16 cellular contexts compared by ENCODE assay signal in the genomic region with DNA sequence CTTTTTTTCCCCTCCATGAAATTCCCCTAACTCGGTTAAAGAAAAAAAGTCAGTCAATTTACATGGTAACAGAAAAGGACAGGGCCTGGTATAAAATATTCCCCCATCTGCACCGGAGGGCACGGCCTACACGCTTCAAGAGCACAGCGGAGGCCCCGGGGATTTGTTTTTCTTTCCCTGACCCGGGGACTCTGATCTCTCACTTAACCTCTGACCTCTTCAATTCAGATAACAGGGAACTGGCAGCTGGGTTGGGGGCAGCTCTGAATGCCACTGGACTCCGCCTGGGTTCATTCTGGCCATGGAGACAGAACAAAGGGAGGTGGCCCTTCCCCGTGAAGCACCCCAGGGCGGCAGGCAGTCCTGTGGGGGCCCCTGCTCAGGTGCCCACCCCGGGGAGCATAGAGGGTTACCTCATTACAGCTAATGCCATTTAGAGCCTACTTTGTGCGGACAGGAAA.
DNase-seq lines count a peak whose midpoint lies in the region; ATAC-seq, FAIRE-seq and TF ChIP-seq lines count a peak whose summit lies in the region.
"Had no signal": no experiment of that assay in that cellular context is flagged by ENCODE, and none has a peak within 500 bp of the region (broad histone marks: within the 10 kb centered on the region; RNA-seq: fewer than 3 reads in every experiment).

No MANE protein-coding gene starts in this region.

- H3K4me1 ChIP-seq in HUES6 (ENCODE audit: control insufficient read depth, insufficient read depth, low read length) = peaks cover 27% of the 10 kb centered on the region
- peaks cover 7 to 15% (median 13%) of the 10 kb centered on the region in 4 experiments for H3K4me1 ChIP-seq in H1 (replicated peaks in 1 of 4; ENCODE audit: control insufficient read depth in 3 of 4, insufficient read depth in 4 of 4, low read length in 3 of 4)
- H3K4me1 ChIP-seq in mesodermal cell (ENCODE audit: control insufficient read depth, insufficient read depth, low read length, poor library complexity, severe bottlenecking) = peaks cover 42% of the 10 kb centered on the region
- H3K4me1 ChIP-seq in thoracic aorta (ENCODE audit: control insufficient read depth in 1 of 2, low read depth in 2 of 2) = peaks cover 0 to 16% of the 10 kb centered on the region in 2 donors

- no peaks in the 10 kb centered on the region for H3K79me1 ChIP-seq in H1 (ENCODE audit: low read depth, low read length)

- peak overlapping the region; percentile 52 for H3K9ac ChIP-seq in HUES6 (ENCODE audit: low read length)
- H3K9ac ChIP-seq in H1 (replicated peaks in 1 of 4; ENCODE audit: extremely low read depth in 1 of 4, low read depth in 3 of 4, low read length in 3 of 4) = no peak overlapping the region

- 0 out of 4 replicates have a peak, but pooled peaks of 1 of the 2 experiments have one; percentile 2 for TF ChIP-seq RAD21 in H1 (IDR thresholded peaks at IDR 0.05 in 1 of 2, conservative IDR thresholded peaks at IDR 0.05 in 1 of 2; ENCODE audit: low read depth in 2 of 2, low read length in 2 of 2)

- no peaks in the 10 kb centered on the region for H3K9me3 ChIP-seq in HUES6 (ENCODE audit: control insufficient read depth, insufficient read depth, low read depth, low read length)
- no peaks in the 10 kb centered on the region for H3K9me3 ChIP-seq in H1 (ENCODE audit: insufficient read depth in 2 of 2, low read depth in 1 of 2, low read length in 1 of 2)
- H3K9me3 ChIP-seq in mesodermal cell (ENCODE audit: control insufficient read depth, low read length) = no peaks in the 10 kb centered on the region
- no peaks in the 10 kb centered on the region for H3K9me3 ChIP-seq in thoracic aorta
- H3K9me3 ChIP-seq: neutrophil had no signal

- DNase-seq in H1 (ENCODE audit: low read depth in 1 of 2, low spot score in 2 of 2) (no peak), thoracic aorta (ENCODE audit: low spot score) (no peak), NCI-H526 (lab: John Stamatoyannopoulos, UW) (no peak)
- DNase-seq: activated CD4-positive, alpha-beta T cell treated with anti-CD3 and anti-CD28 coated beads for 1 hour; activated CD8-positive, alpha-beta memory T cell treated with anti-CD3 and anti-CD28 coated beads, Interleukin-2, amount 10 ng/mL, durations not matched to agents 7 days and 5 days; activated effector memory CD4-positive, alpha-beta T cell treated with Interleukin-2 at 50 U/mL for 16 hours; NCI-H1694; Right ventricle myocardium superior; stimulated activated CD4-positive, alpha-beta T cell treated with anti-CD3 and anti-CD28 coated beads, Interleukin-2, amount 100 ng/mL, for 48 hours had no signal

- H3K79me2 ChIP-seq in H1 (ENCODE audit: control insufficient read depth in 1 of 2, insufficient read depth in 2 of 2, low read length in 2 of 2) = no peaks in the 10 kb centered on the region

- no peak for ATAC-seq in thoracic aorta (ENCODE audit: insufficient number of reproducible peaks, low FRiP score, low read depth)
- ATAC-seq in HG03521 (IDR thresholded peaks at IDR 0.05; ENCODE audit: unreplicated experiment) = no peak
- no peak for ATAC-seq in GM21528 (IDR thresholded peaks at IDR 0.05; ENCODE audit: low FRiP score, unreplicated experiment)
- ATAC-seq in HG02678 (IDR thresholded peaks at IDR 0.05; ENCODE audit: unreplicated experiment) = no peak
- ATAC-seq: activated CD8-positive, alpha-beta memory T cell treated with anti-CD3 and anti-CD28 coated beads, Interleukin-2, amount 10 ng/mL, durations not matched to agents 7 days and 5 days had no signal

- no peak for FAIRE-seq in H1 (lab: Jason Lieb, UNC)

- no peaks in the 10 kb centered on the region; the same call in 1 of the 2 replicates for H3K23me2 ChIP-seq in H1 (ENCODE audit: low read depth, low read length)

- no peak overlapping the region for H3K14ac ChIP-seq in H1 (ENCODE audit: insufficient read length)

- H3K56ac ChIP-seq in H1 (replicated peaks; ENCODE audit: insufficient read length, low read depth, low read length) = no peak overlapping the region

- H3K4ac ChIP-seq in H1 (replicated peaks; ENCODE audit: insufficient read length, low read depth, low read length) = no peak overlapping the region

- no peak overlapping the region for H2AK5ac ChIP-seq in H1 (ENCODE audit: low read depth, low read length)

- H4K20me1 ChIP-seq in H1 (replicated peaks in 1 of 2; ENCODE audit: control insufficient read depth in 1 of 2, insufficient read depth in 2 of 2, low read length in 2 of 2) = peaks cover 0 to 3% of the 10 kb centered on the region in 2 experiments

- CTCF ChIA-PET in H1 (lab: Charles Lee; ENCODE audit: partially characterized antibody) = interaction anchor here (0.9 to 1.9 kb wide), 9 partner anchors 14 to 660 kb away, joined by 3 to 5 read pairs (median 4); no protein-coding TSS in a partner anchor

- no peak overlapping the region for H3K23ac ChIP-seq in H1 (ENCODE audit: insufficient read length)

- H3K18ac ChIP-seq in H1 (ENCODE audit: extremely low read depth, low read length) = no peak overlapping the region

- 49% methylated on average over 12 of the region's 12 CpGs; no CpG with 5 or more reads in 1 of the 2 experiments for WGBS in H1 (ENCODE audit: extremely low coverage in 1 of 2, insufficient coverage in 1 of 2, insufficient read length in 1 of 2, insufficient replicate concordance in 2 of 2, low coverage in 1 of 2, low lambda C conversion rate in 2 of 2, missing lambda C conversion rate in 1 of 2), 2 experiments
- 21 to 35% methylated on average over 5 to 9 of the region's 12 CpGs for WGBS in mesodermal cell (ENCODE audit: insufficient coverage in 2 of 2), 2 experiments

- no peak for TF ChIP-seq EP300 in H1 (IDR thresholded peaks at IDR 0.05; ENCODE audit: borderline replicate concordance in 1 of 2, low read depth in 2 of 2, low read length in 2 of 2)

- H3K27ac ChIP-seq in HUES6 (ENCODE audit: low read depth, low read length) (peak overlapping the region; percentile 69; the same call in 1 of the 2 replicates), H1 (ENCODE audit: low read depth, low read length) (no peak overlapping the region), mesodermal cell (ENCODE audit: low read depth, low read length, severe bottlenecking) (peak overlapping the region; percentile 51), thoracic aorta (peak overlapping the region; percentile 12 to 25)
- H3K27ac ChIP-seq: neutrophil had no signal

- no peak for TF ChIP-seq CTCF in H1 (IDR thresholded peaks at IDR 0.05; ENCODE audit: control extremely low read depth in 1 of 3, insufficient read depth in 1 of 3, low read depth in 1 of 3, low read length in 3 of 3)
- no peak for TF ChIP-seq CTCF in thoracic aorta (IDR thresholded peaks at IDR 0.05)

- H2BK5ac ChIP-seq in H1 (ENCODE audit: low read depth, low read length) = no peak overlapping the region

- TF ChIP-seq POLR2A in H1 (IDR thresholded peaks at IDR 0.05; ENCODE audit: control extremely low read depth in 1 of 2, low read depth in 2 of 2, low read length in 2 of 2) = no peak

- H2BK12ac ChIP-seq in H1 (ENCODE audit: low read depth, low read length) = no peak overlapping the region

- no peak overlapping the region for H2BK15ac ChIP-seq in H1 (ENCODE audit: low read length)

- peak overlapping the region; percentile 21 to 59; a peak in 2 of 4 replicates for H3K4me2 ChIP-seq in H1 (ENCODE audit: insufficient read depth in 1 of 2, low read depth in 2 of 2, low read length in 2 of 2)

- POLR2A ChIA-PET in H1 (lab: Charles Lee; ENCODE audit: partially characterized antibody) = interaction anchor here (1.1 to 1.7 kb wide), 2 partner anchors 8 to 143 kb away, joined by 3 to 7 read pairs; no protein-coding TSS in a partner anchor

- no peak overlapping the region for H4K91ac ChIP-seq in H1 (replicated peaks; ENCODE audit: insufficient read length, low read length)

- no peaks in the 10 kb centered on the region for H3K36me3 ChIP-seq in HUES6 (ENCODE audit: control insufficient read depth, insufficient read depth, low read length)
- no peaks in the 10 kb centered on the region for H3K36me3 ChIP-seq in H1 (ENCODE audit: control insufficient read depth in 2 of 4, insufficient read depth in 4 of 4, low read length in 3 of 4)
- no peaks in the 10 kb centered on the region for H3K36me3 ChIP-seq in mesodermal cell (ENCODE audit: control insufficient read depth, insufficient read depth, low read length)
- no peaks in the 10 kb centered on the region for H3K36me3 ChIP-seq in thoracic aorta
- H3K36me3 ChIP-seq: neutrophil had no signal

- H2BK120ac ChIP-seq in H1 (replicated peaks; ENCODE audit: low read depth, low read length) = no peak overlapping the region

- H3K27me3 ChIP-seq in HUES6 (ENCODE audit: control insufficient read depth, insufficient read depth, low read length) (no peaks in the 10 kb centered on the region; the same call in 1 of the 2 replicates), H1 (replicated peaks in 1 of 4; ENCODE audit: control insufficient read depth in 3 of 4, extremely low read depth in 1 of 4, insufficient read depth in 3 of 4, low read length in 3 of 4) (peaks cover 0 to 11% (median 9%) of the 10 kb centered on the region in 4 experiments; a peak in 4 of 7 replicates), thoracic aorta (replicated peaks; ENCODE audit: insufficient read depth) (no peaks in the 10 kb centered on the region)
- H3K27me3 ChIP-seq: neutrophil had no signal

- no peak overlapping the region for H2BK20ac ChIP-seq in H1 (ENCODE audit: low read length)

- H3K4me3 ChIP-seq in HUES6 (ENCODE audit: low read depth, low read length) (0 out of 2 replicates have a peak overlapping the region, but pooled peaks have one; percentile 4), H1 (ENCODE audit: extremely low read depth in 1 of 4, insufficient read depth in 2 of 4, low read depth in 3 of 4, low read length in 4 of 4) (0 out of 8 replicates have a peak overlapping the region, but pooled peaks of 1 of the 4 experiments have one; percentile 3), mesodermal cell (ENCODE audit: extremely low read depth, insufficient read depth, low read length, poor library complexity, severe bottlenecking) (no peak overlapping the region), thoracic aorta (no peak overlapping the region)
- H3K4me3 ChIP-seq: lung had no signal

- no peak overlapping the region for H2AFZ ChIP-seq in H1 (ENCODE audit: low read length)

- H4K8ac ChIP-seq in H1 (ENCODE audit: extremely low read depth, insufficient read depth, low read length) = no peak overlapping the region

- no peak overlapping the region for H4K5ac ChIP-seq in H1 (ENCODE audit: insufficient read length, low read depth, low read length)

TF ChIP-seq in H1, 55 proteins besides CTCF, POLR2A, EP300 and RAD21:
- no peak for TF ChIP-seq BCL11A (IDR thresholded peaks at IDR 0.05; ENCODE audit: low read depth in 2 of 2, low read length in 2 of 2)
- TF ChIP-seq, protein P1, sequence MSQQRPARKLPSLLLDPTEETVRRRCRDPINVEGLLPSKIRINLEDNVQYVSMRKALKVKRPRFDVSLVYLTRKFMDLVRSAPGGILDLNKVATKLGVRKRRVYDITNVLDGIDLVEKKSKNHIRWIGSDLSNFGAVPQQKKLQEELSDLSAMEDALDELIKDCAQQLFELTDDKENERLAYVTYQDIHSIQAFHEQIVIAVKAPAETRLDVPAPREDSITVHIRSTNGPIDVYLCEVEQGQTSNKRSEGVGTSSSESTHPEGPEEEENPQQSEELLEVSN (IDR thresholded peaks at IDR 0.05) = no peak
- TF ChIP-seq NANOG (IDR thresholded peaks at IDR 0.05; ENCODE audit: insufficient read depth, low read depth, low read length, poor library complexity, severe bottlenecking) = peak; percentile 58
